Comparison of ENCODE assay signal across 25 cellular contexts in genomic region chr4:83267835-83268475, GRCh38. TPM values are rescaled to one million over a fixed set of nuclear protein-coding genes. Genes with fewer than 3 reads are reported as not detected.
A peak's percentile ranks its signal among the peaks of the same experiment; 100 is the strongest.
DNase-seq lines count a peak whose midpoint lies in the region; ATAC-seq and TF ChIP-seq lines count a peak whose summit lies in the region.
"Had no signal": no experiment of that assay in that cellular context is flagged by ENCODE, and none has a peak within 500 bp of the region (broad histone marks: within the 10 kb centered on the region; RNA-seq: fewer than 3 reads in every experiment).

No MANE protein-coding gene starts in this region.

- H3K27ac Mint-ChIP-seq in activated T-cell treated with anti-CD3 and anti-CD28 coated beads, Interleukin-2, amount 50 U/mL, for 72 hours, result no peak overlapping the region
- H3K27ac Mint-ChIP-seq in activated naive CD8-positive, alpha-beta T cell treated with anti-CD3 and anti-CD28 coated beads, Interleukin-2, amount 10 ng/mL, durations not matched to agents 7 days and 5 days, result no peak overlapping the region

- H3K4me3 ChIP-seq in coronary artery, result no peak overlapping the region
- H3K4me3 ChIP-seq: BLaER1 treated with 17β-estradiol and CSF1 and Interleukin-3, amounts not matched to agents 10 nM and 100 nM; dorsolateral prefrontal cortex; ovary; spleen had no signal

- POLR2A ChIA-PET in activated naive CD8-positive, alpha-beta T cell treated with anti-CD3 and anti-CD28 coated beads, Interleukin-2, amount 10 ng/mL, durations not matched to agents 7 days and 5 days (lab: Charles Lee), result interaction anchor here (2.6 kb wide), 1 partner anchor 17 kb away, joined by 12 read pairs; the partner anchor contains the start of gene COQ2

- H3K36me3 Mint-ChIP-seq in activated T-cell treated with anti-CD3 and anti-CD28 coated beads, Interleukin-2, amount 50 U/mL, for 72 hours (ENCODE audit: insufficient read depth in 2 of 2), result peaks cover 2 to 5% of the 10 kb centered on the region in 2 donors
- H3K36me3 Mint-ChIP-seq in activated naive CD8-positive, alpha-beta T cell treated with anti-CD3 and anti-CD28 coated beads, Interleukin-2, amount 10 ng/mL, durations not matched to agents 7 days and 5 days, result peaks cover 20% of the 10 kb centered on the region

- peak overlapping the region in 1 of 2 donors; percentile 35 for H3K4me3 Mint-ChIP-seq in activated T-cell treated with anti-CD3 and anti-CD28 coated beads, Interleukin-2, amount 50 U/mL, for 72 hours
- no peak overlapping the region for H3K4me3 Mint-ChIP-seq in activated naive CD8-positive, alpha-beta T cell treated with anti-CD3 and anti-CD28 coated beads, Interleukin-2, amount 10 ng/mL, durations not matched to agents 7 days and 5 days
- H3K4me3 Mint-ChIP-seq: naive B cell had no signal

- no peaks in the 10 kb centered on the region for H3K27me3 Mint-ChIP-seq in activated T-cell treated with anti-CD3 and anti-CD28 coated beads, Interleukin-2, amount 50 U/mL, for 72 hours (ENCODE audit: low read depth)
- H3K27me3 Mint-ChIP-seq in activated naive CD8-positive, alpha-beta T cell treated with anti-CD3 and anti-CD28 coated beads, Interleukin-2, amount 10 ng/mL, durations not matched to agents 7 days and 5 days, result no peaks in the 10 kb centered on the region
- H3K27me3 Mint-ChIP-seq: naive B cell had no signal

- H3K4me1 Mint-ChIP-seq in activated T-cell treated with anti-CD3 and anti-CD28 coated beads, Interleukin-2, amount 50 U/mL, for 72 hours (ENCODE audit: low read depth), result peaks cover 22% of the 10 kb centered on the region
- H3K4me1 Mint-ChIP-seq in activated naive CD8-positive, alpha-beta T cell treated with anti-CD3 and anti-CD28 coated beads, Interleukin-2, amount 10 ng/mL, durations not matched to agents 7 days and 5 days, result peaks cover 11% of the 10 kb centered on the region

- no peak overlapping the region for H3K27ac ChIP-seq in coronary artery
- H3K27ac ChIP-seq: BLaER1 treated with 17β-estradiol and CSF1 and Interleukin-3, amounts not matched to agents 10 nM and 100 nM; dorsolateral prefrontal cortex; ovary had no signal

- H3K9me3 Mint-ChIP-seq in activated T-cell treated with anti-CD3 and anti-CD28 coated beads, Interleukin-2, amount 50 U/mL, for 72 hours, result no peaks in the 10 kb centered on the region
- H3K9me3 Mint-ChIP-seq in activated naive CD8-positive, alpha-beta T cell treated with anti-CD3 and anti-CD28 coated beads, Interleukin-2, amount 10 ng/mL, durations not matched to agents 7 days and 5 days, result no peaks in the 10 kb centered on the region
- H3K9me3 Mint-ChIP-seq: naive B cell had no signal

- peak; percentile 60 to 79 for ATAC-seq in activated T-cell treated with anti-CD3 and anti-CD28 coated beads, Interleukin-2, amount 50 U/mL, for 72 hours (replicated peaks in 1 of 2)
- ATAC-seq in activated naive CD8-positive, alpha-beta T cell treated with anti-CD3 and anti-CD28 coated beads, Interleukin-2, amount 10 ng/mL, durations not matched to agents 7 days and 5 days (ENCODE audit: low read depth), result peak; percentile 22
- peak; percentile 24 for ATAC-seq in stimulated activated naive CD8-positive, alpha-beta T cell treated with anti-CD3 and anti-CD28 coated beads, Interleukin-15, Interleukin-2, amounts not matched to agents 100 U/mL and 50 U/mL, for 24 hours
- ATAC-seq in HG03175 (IDR thresholded peaks at IDR 0.05; ENCODE audit: unreplicated experiment), result no peak
- ATAC-seq: left colon had no signal

- no peak for TF ChIP-seq CTCF in coronary artery (IDR thresholded peaks at IDR 0.05)

- no peak for DNase-seq in activated T-cell treated with anti-CD3 and anti-CD28 coated beads, Interleukin-2, amount 50 U/mL, for 72 hours
- DNase-seq in activated T-cell treated with anti-CD3 and anti-CD28 coated beads, Interleukin-2, amount 50 U/mL, for 1 hour, result no peak
- peak; percentile 21 for DNase-seq in H4 (ENCODE audit: low spot score)
- no peak for DNase-seq in activated naive CD8-positive, alpha-beta T cell treated with anti-CD3 and anti-CD28 coated beads, Interleukin-2, amount 10 ng/mL, durations not matched to agents 7 days and 5 days
- DNase-seq in stimulated activated naive CD8-positive, alpha-beta T cell treated with anti-CD3 and anti-CD28 coated beads, Interleukin-15, Interleukin-2, amounts not matched to agents 100 U/mL and 50 U/mL, for 24 hours, result no peak
- no peak for DNase-seq in mesenteric fat pad (ENCODE audit: low spot score)
- DNase-seq in coronary artery (ENCODE audit: low spot score), result no peak
- DNase-seq: activated CD4-positive, CD25-positive, alpha-beta regulatory T cell treated with anti-CD3 and anti-CD28 coated beads, Interleukin-2, amount 50 U/mL, for 72 hours; activated gamma-delta T cell; DND-41; dorsolateral prefrontal cortex; H7; head of caudate nucleus; KBM-7; left colon; mesenchymal stem cell; naive B cell; NCI-H187 treated with DMSO at 0.1 percent for 48 hours; NCI-H526 treated with DMSO at 0.1 percent for 48 hours; ovary; Right ventricle myocardium superior; spleen; stimulated activated CD4-positive, alpha-beta T cell treated with anti-CD3 and anti-CD28 coated beads, Interleukin-4, amount 100 ng/mL, for 24 hours had no signal

RNA-seq across cellular contexts. Expression of gene COQ2, which starts 16.6 kb away (rescaled TPM):
- 10 to 100 TPM; 15.9 to 19.4 TPM for total RNA-seq in activated T-cell treated with anti-CD3 and anti-CD28 coated beads, Interleukin-2, amount 50 U/mL, for 72 hours
- 23.9 and 39.4 TPM in 2 replicates for total RNA-seq in H4 (2014; rRNA removed; shearing (Covaris generic))
- total RNA-seq in activated naive CD8-positive, alpha-beta T cell treated with anti-CD3 and anti-CD28 coated beads, Interleukin-2, amount 10 ng/mL, durations not matched to agents 7 days and 5 days, result 10 to 100 TPM; 13.1 to 15.5 TPM
- 10.3 TPM for total RNA-seq in mesenteric fat pad
